ENCODE assay signal across 9 cellular contexts in genomic region chr9:137299938-137300337, GRCh38. TPM values are rescaled to one million over a fixed set of nuclear protein-coding genes. Genes with fewer than 3 reads are reported as not detected.
DNase-seq lines count a peak whose midpoint lies in the region; ATAC-seq and TF ChIP-seq lines count a peak whose summit lies in the region.
"Had no signal": no experiment of that assay in that cellular context is flagged by ENCODE, and none has a peak within 500 bp of the region (broad histone marks: within the 10 kb centered on the region; RNA-seq: fewer than 3 reads in every experiment).

No MANE protein-coding gene starts in this region.

- no peaks in the 10 kb centered on the region for H3K27me3 Mint-ChIP-seq in Calu3 (ENCODE audit: unreplicated experiment)

- CTCF ChIA-PET in Calu3 (lab: Charles Lee) = no interaction called here

- intact Hi-C loops in Calu3 (cut with micrococcal nuclease; ENCODE audit: unreplicated experiment) (loop anchor here (10.0 kb wide), 1 partner anchor 115 kb away; no protein-coding TSS in a partner anchor), left cardiac atrium (cut with DNase I) (loop anchor here (10.0 kb wide), 2 partner anchors 105 to 225 kb away; no protein-coding TSS in a partner anchor), prostate gland (cut with DNase I) (loop anchor here (10.0 kb wide), 2 partner anchors 105 to 225 kb away; no protein-coding TSS in a partner anchor)

- WGBS in prostate gland = 19% methylated on average over 16 of the region's 16 CpGs

- peak overlapping the region; percentile 81 for H3K4me3 Mint-ChIP-seq in Calu3 (ENCODE audit: low read depth, unreplicated experiment)

- H3K27ac ChIP-seq in RWPE2 (ENCODE audit: poor library complexity, severe bottlenecking) (no peak overlapping the region), prostate gland (peak overlapping the region; percentile 78 to 94)

- peaks cover 56% of the 10 kb centered on the region for H3K36me3 Mint-ChIP-seq in Calu3 (ENCODE audit: insufficient read depth, unreplicated experiment)

- no peaks in the 10 kb centered on the region for H3K9me3 Mint-ChIP-seq in Calu3 (ENCODE audit: low read depth, unreplicated experiment)

- H3K4me1 Mint-ChIP-seq in Calu3 (ENCODE audit: low read depth, unreplicated experiment) = peaks cover 13% of the 10 kb centered on the region

- TSS peak; percentile 86 for BruUV-seq in Calu3 (replicated peaks; lab: Mats Ljungman, UMichigan)

- H3K4me3 ChIP-seq in RWPE2 (ENCODE audit: severe bottlenecking) (peak overlapping the region; percentile 44), prostate gland (peak overlapping the region; percentile 40 to 55)

- H3K9me3 ChIP-seq in RWPE2 (ENCODE audit: severe bottlenecking) (no peaks in the 10 kb centered on the region), prostate gland (no peaks in the 10 kb centered on the region)

- peak overlapping the region; percentile 85 for H3K27ac Mint-ChIP-seq in Calu3 (ENCODE audit: unreplicated experiment)

- H3K27me3 ChIP-seq in RWPE2 (ENCODE audit: insufficient read depth, poor library complexity, severe bottlenecking) (peaks cover 4% of the 10 kb centered on the region), prostate gland (replicated peaks; ENCODE audit: insufficient read depth) (no peaks in the 10 kb centered on the region)

- TF ChIP-seq CTCF in Calu3 (IDR thresholded peaks at IDR 0.05; ENCODE audit: unreplicated experiment) (no peak), RWPE2 (IDR thresholded peaks at IDR 0.05; ENCODE audit: poor library complexity, severe bottlenecking) (no peak), prostate gland (IDR thresholded peaks at IDR 0.05) (no peak)

- H3K4me1 ChIP-seq in RWPE2 (ENCODE audit: insufficient read depth, poor library complexity, severe bottlenecking) (peaks cover 14% of the 10 kb centered on the region), prostate gland (replicated peaks) (peaks cover 26% of the 10 kb centered on the region)

- no peak for DNase-seq in Calu3
- no peak for DNase-seq in RWPE2 (ENCODE audit: low spot score)
- peak; percentile 65 for DNase-seq in left cardiac atrium
- DNase-seq in prostate gland (ENCODE audit: low spot score) = no peak
- DNase-seq in stimulated activated CD4-positive, alpha-beta T cell treated with anti-CD3 and anti-CD28 coated beads, Interleukin-15, amount 100 ng/mL, for 24 hours = no peak
- no peak for DNase-seq in NCI-H524 (lab: John Stamatoyannopoulos, UW)
- DNase-seq in RPMI8226 = no peak
- DNase-seq: NCI-H146 had no signal

- no peak for ATAC-seq in RWPE2 (ENCODE audit: low read depth)
- ATAC-seq in left cardiac atrium = no peak
- no peak for ATAC-seq in GM21619 (IDR thresholded peaks at IDR 0.05; ENCODE audit: unreplicated experiment)

- no peak for TF ChIP-seq POLR2A in prostate gland (IDR thresholded peaks at IDR 0.05)

- no peaks in the 10 kb centered on the region for H3K36me3 ChIP-seq in RWPE2 (ENCODE audit: low read depth)
- H3K36me3 ChIP-seq in prostate gland = no peaks in the 10 kb centered on the region

RNA-seq across cellular contexts. Expression of gene NRARP, which starts 2.1 kb away (rescaled TPM):
- total RNA-seq in Calu3 (2022) (32.6 and 32.9 TPM in 2 replicates), left cardiac atrium (10 to 100 TPM in 1 of 2 donors, 1 to 10 TPM in 1; 4.9 to 11.5 TPM), prostate gland (10 to 100 TPM; 22.4 to 24.3 TPM)

RNA-seq across cellular contexts. Expression of gene TOR4A, which starts 22.4 kb away (rescaled TPM):
- total RNA-seq in Calu3 (2022) = 51.8 and 60.2 TPM in 2 replicates
- 1 to 10 TPM; 6.2 to 9.4 TPM for total RNA-seq in left cardiac atrium
- 1 to 10 TPM; 1.6 to 7.3 TPM for total RNA-seq in prostate gland

RNA-seq across cellular contexts. Expression of gene NELFB, which starts 44.8 kb away (rescaled TPM):
- total RNA-seq in Calu3 (2022) (41.8 and 43.5 TPM in 2 replicates), left cardiac atrium (10 to 100 TPM; 35.1 to 38.1 TPM), prostate gland (10 to 100 TPM; 44.9 to 82.1 TPM)

RNA-seq across cellular contexts. Expression of gene STPG3, which starts 48.9 kb away (rescaled TPM):
- total RNA-seq in Calu3 (2022) = not detected in 2 replicates
- under 1 TPM in 1 of 2 donors, not detected in 1; 0.59 TPM for total RNA-seq in left cardiac atrium
- 1 to 10 TPM in 1 of 2 donors, not detected in 1; 4.2 TPM for total RNA-seq in prostate gland

RNA-seq across cellular contexts. Expression of gene TUBB4B, which starts 58.9 kb away (rescaled TPM):
- total RNA-seq in Calu3 (2022) (360 and 383 TPM in 2 replicates), left cardiac atrium (100 to 1,000 TPM; 324 to 437 TPM), prostate gland (100 to 1,000 TPM; 279 to 484 TPM)
